In the genomic region with DNA sequence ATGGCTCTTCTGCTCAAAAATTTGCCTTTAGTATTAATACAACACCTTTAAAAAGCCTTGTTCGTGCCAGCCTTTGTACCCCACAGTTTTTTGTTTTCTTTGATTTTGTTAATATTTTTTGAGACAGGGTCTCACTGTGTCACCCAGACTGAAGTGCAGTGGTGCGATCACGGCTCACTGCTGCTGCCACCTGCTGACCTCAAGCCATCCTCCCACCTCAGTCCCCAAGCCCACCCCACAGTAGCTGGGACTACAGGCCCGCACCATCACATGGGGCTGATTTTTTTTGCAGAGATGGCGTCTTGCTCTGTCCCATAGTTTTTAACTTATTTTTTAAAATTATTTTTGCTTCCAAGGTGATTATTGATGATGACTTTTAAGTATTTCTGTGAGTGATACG, we compare ENCODE assay signal across 14 cellular contexts.
A peak's percentile ranks its signal among the peaks of the same experiment; 100 is the strongest.
DNase-seq lines count a peak whose midpoint lies in the region; FAIRE-seq and TF ChIP-seq lines count a peak whose summit lies in the region.
"Had no signal": no experiment of that assay in that cellular context is flagged by ENCODE, and none has a peak within 500 bp of the region (broad histone marks: within the 10 kb centered on the region; RNA-seq: fewer than 3 reads in every experiment).

No MANE protein-coding gene starts in this region.

- intact Hi-C loops in kidney (cut with DNase I) = no loop called here
- intact Hi-C loops in breast epithelium (cut with DNase I; ENCODE audit: low total_unique reads) = no loop called here

- in situ Hi-C loops in HAP-1 (cut with MboI; ENCODE audit: low sequenced_read_pairs) = no loop called here

- no peak for TF ChIP-seq POLR2A in breast epithelium (IDR thresholded peaks at IDR 0.05)

- no peak overlapping the region for H3K4me3 ChIP-seq in BE2C (ENCODE audit: low read depth, low read length)
- no peak overlapping the region for H3K4me3 ChIP-seq in HAP-1
- no peak overlapping the region for H3K4me3 ChIP-seq in SJCRH30
- H3K4me3 ChIP-seq in iPS DF 6.9 (ENCODE audit: low read length) = no peak overlapping the region
- no peak overlapping the region for H3K4me3 ChIP-seq in kidney (ENCODE audit: low read length in 2 of 2)
- H3K4me3 ChIP-seq in breast epithelium = no peak overlapping the region
- H3K4me3 ChIP-seq: esophagus squamous epithelium, pancreas had no signal

- no CpG with 5 or more reads among the region's 6 CpGs for whole genome bisulfite sequencing in iPS DF 6.9 (ENCODE audit: insufficient coverage, insufficient read length)

- H3K36me3 ChIP-seq in BE2C (no peaks in the 10 kb centered on the region), HAP-1 (replicated peaks) (no peaks in the 10 kb centered on the region), SJCRH30 (no peaks in the 10 kb centered on the region), iPS DF 6.9 (ENCODE audit: control insufficient read depth, insufficient read depth, low read length) (no peaks in the 10 kb centered on the region), kidney (ENCODE audit: control insufficient read depth in 1 of 2, insufficient read depth in 2 of 2, low read length in 2 of 2) (no peaks in the 10 kb centered on the region), breast epithelium (no peaks in the 10 kb centered on the region)
- H3K36me3 ChIP-seq: esophagus squamous epithelium, pancreas had no signal

- H3K9me3 ChIP-seq in BE2C (no peaks in the 10 kb centered on the region), HAP-1 (no peaks in the 10 kb centered on the region), SJCRH30 (replicated peaks) (no peaks in the 10 kb centered on the region), iPS DF 6.9 (ENCODE audit: control insufficient read depth, insufficient read depth, low read length) (no peaks in the 10 kb centered on the region), kidney (ENCODE audit: control insufficient read depth in 1 of 2, low read length in 2 of 2) (no peaks in the 10 kb centered on the region), breast epithelium (no peaks in the 10 kb centered on the region)
- H3K9me3 ChIP-seq: esophagus squamous epithelium, pancreas had no signal

- H3K4me1 ChIP-seq in BE2C (no peaks in the 10 kb centered on the region), HAP-1 (no peaks in the 10 kb centered on the region), SJCRH30 (no peaks in the 10 kb centered on the region), iPS DF 6.9 (ENCODE audit: control insufficient read depth, insufficient read depth, low read length) (no peaks in the 10 kb centered on the region), kidney (ENCODE audit: control insufficient read depth in 1 of 2, insufficient read depth in 1 of 2, low read depth in 1 of 2, low read length in 2 of 2) (no peaks in the 10 kb centered on the region), breast epithelium (no peaks in the 10 kb centered on the region)
- H3K4me1 ChIP-seq: esophagus squamous epithelium, pancreas had no signal

- H3K27me3 ChIP-seq in BE2C = 0 out of 2 replicates have a peak, but pooled peaks cover 2% of the 10 kb centered on the region
- H3K27me3 ChIP-seq in HAP-1 (ENCODE audit: low read depth) = no peaks in the 10 kb centered on the region
- H3K27me3 ChIP-seq in SJCRH30 = no peaks in the 10 kb centered on the region
- H3K27me3 ChIP-seq in iPS DF 6.9 (ENCODE audit: control insufficient read depth, insufficient read depth, low read length) = no peaks in the 10 kb centered on the region
- H3K27me3 ChIP-seq in breast epithelium = peaks cover 0 to 5% of the 10 kb centered on the region in 2 donors
- H3K27me3 ChIP-seq: esophagus squamous epithelium had no signal

- TF ChIP-seq CTCF in BE2C (IDR thresholded peaks at IDR 0.05; ENCODE audit: low read depth, low read length) (peak; percentile 59), kidney (IDR thresholded peaks at IDR 0.05; ENCODE audit: borderline replicate concordance, extremely low read depth, insufficient read depth) (no peak), breast epithelium (IDR thresholded peaks at IDR 0.05) (no peak)

- H3K27ac ChIP-seq in SJCRH30 (no peak overlapping the region), iPS DF 6.9 (ENCODE audit: low read length) (no peak overlapping the region), kidney (ENCODE audit: low read depth in 2 of 2, low read length in 2 of 2) (no peak overlapping the region), breast epithelium (no peak overlapping the region)
- H3K27ac ChIP-seq: esophagus squamous epithelium, pancreas had no signal

- no peak for FAIRE-seq in kidney (lab: Jason Lieb, UNC)

- DNase-seq in BE2C = peak; percentile 38
- peak; percentile 35 to 74 for DNase-seq in HAP-1 (ENCODE audit: low spot score in 2 of 2)
- peak; percentile 15 to 44 for DNase-seq in SJCRH30
- DNase-seq in iPS DF 6.9 (ENCODE audit: low read depth, low spot score) = peak; percentile 4
- no peak for DNase-seq in HUDEP-2 (lab: John Stamatoyannopoulos, UW; ENCODE audit: unreplicated experiment in 76 of 76)
- no peak for DNase-seq in kidney
- DNase-seq in AG08396 (ENCODE audit: low spot score) = no peak
- DNase-seq in breast epithelium (ENCODE audit: low spot score in 2 of 2) = no peak
- DNase-seq: activated T-cell treated with anti-CD3 and anti-CD28 coated beads, Interleukin-2, amount 50 U/mL, for 72 hours; esophagus squamous epithelium; NCI-H187; OCI-M1; pancreas; stimulated activated CD4-positive, alpha-beta T cell treated with anti-CD3 and anti-CD28 coated beads, Interleukin-4, amount 100 ng/mL, for 1 hour had no signal

- no peak overlapping the region for H3K9ac ChIP-seq in kidney (ENCODE audit: low read length in 2 of 2)

Comparison
In these comparisons a context has a peak if more than half of its experiments do, and no peak if none do; other contexts are left out.
1. DNase-seq: peak in BE2C (single experiment), HAP-1 (2 of 2), SJCRH30 (2 of 2) and iPS DF 6.9 (single experiment); none in HUDEP-2 (0 of 76), kidney (single experiment), AG08396 (single experiment) and breast epithelium (0 of 2).